In genomic region chrX:10516781-10517322, GRCh38 we compare ENCODE assay signal across 29 cellular contexts.
"Had no signal": no experiment of that assay in that cellular context is flagged by ENCODE, and none has a peak within 500 bp of the region (broad histone marks: within the 10 kb centered on the region; RNA-seq: fewer than 3 reads in every experiment).

No MANE protein-coding gene starts in this region.

- H3K4me3 Mint-ChIP-seq: endodermal cell; mesothelial cell of epicardium; naive thymus-derived CD4-positive, alpha-beta T cell; nephron; neural progenitor cell; stimulated activated memory B cell treated with anti-CD40 and anti-IgM and Interleukin-4, amounts not matched to agents 10 μg/mL and 1 μg/mL and 100 μg/mL, for 72 hours had no signal

- H3K9me3 ChIP-seq: esophagus squamous epithelium, mucosa of descending colon, right atrium auricular region, spleen, testis, tibial artery, upper lobe of right lung, vagina had no signal

- H3K79me2 ChIP-seq: parathyroid adenoma had no signal

- H3K9me3 Mint-ChIP-seq: stimulated activated memory B cell treated with anti-CD40 and anti-IgM and Interleukin-4, amounts not matched to agents 10 μg/mL and 1 μg/mL and 100 μg/mL, for 72 hours had no signal

- H3K27me3 ChIP-seq: esophagus squamous epithelium, neural progenitor cell, right atrium auricular region, spleen, testis, tibial artery, upper lobe of right lung, vagina had no signal

- H3K4me2 ChIP-seq: neural progenitor cell had no signal

- H3K9ac ChIP-seq: neural progenitor cell, parathyroid adenoma had no signal

- H3K4me1 Mint-ChIP-seq: endodermal cell; naive thymus-derived CD4-positive, alpha-beta T cell; stimulated activated memory B cell treated with anti-CD40 and anti-IgM and Interleukin-4, amounts not matched to agents 10 μg/mL and 1 μg/mL and 100 μg/mL, for 72 hours had no signal

- DNase-seq: cerebellar nuclear complex; cortex of kidney; effector CD8-positive, alpha-beta T cell; endodermal cell; erythroblast; esophagus squamous epithelium; foreskin melanocyte; hypothalamus; mesenchymal stem cell; mucosa of descending colon; naive thymus-derived CD4-positive, alpha-beta T cell; spleen; stimulated activated CD4-positive, alpha-beta T cell treated with anti-CD3 and anti-CD28 coated beads, Interleukin-4, amount 100 ng/mL, for 4 hours; stimulated activated naive CD8-positive, alpha-beta T cell treated with anti-CD3 and anti-CD28 coated beads, Interleukin-15, Interleukin-2, amounts not matched to agents 100 U/mL and 50 U/mL, for 24 hours; substantia nigra; testis; tibial artery; upper lobe of right lung had no signal

- H3K4me1 ChIP-seq: neural progenitor cell, parathyroid adenoma, right atrium auricular region, spleen, testis, tibial artery had no signal

- ATAC-seq: left lobe of liver; mucosa of descending colon; naive thymus-derived CD4-positive, alpha-beta T cell; sciatic nerve; stimulated activated memory B cell treated with anti-CD40 and anti-IgM and Interleukin-4, amounts not matched to agents 10 μg/mL and 1 μg/mL and 100 μg/mL, for 72 hours; stimulated activated naive CD8-positive, alpha-beta T cell treated with anti-CD3 and anti-CD28 coated beads, Interleukin-15, Interleukin-2, amounts not matched to agents 100 U/mL and 50 U/mL, for 24 hours; upper lobe of right lung had no signal

- H3K36me3 ChIP-seq: neural progenitor cell, right atrium auricular region, spleen, tibial artery, upper lobe of right lung, vagina had no signal

- H3K27me3 Mint-ChIP-seq: naive thymus-derived CD4-positive, alpha-beta T cell; progenitor cell of endocrine pancreas; stimulated activated memory B cell treated with anti-CD40 and anti-IgM and Interleukin-4, amounts not matched to agents 10 μg/mL and 1 μg/mL and 100 μg/mL, for 72 hours had no signal

- H3K4me3 ChIP-seq: esophagus squamous epithelium, mucosa of descending colon, neural progenitor cell, right atrium auricular region, skin epidermis, spleen, testis, tibial artery, upper lobe of right lung, vagina had no signal

- H2AFZ ChIP-seq: neural progenitor cell, parathyroid adenoma had no signal

- H3K27ac Mint-ChIP-seq: endodermal cell; mesothelial cell of epicardium; naive thymus-derived CD4-positive, alpha-beta T cell; neural progenitor cell; progenitor cell of endocrine pancreas; stimulated activated memory B cell treated with anti-CD40 and anti-IgM and Interleukin-4, amounts not matched to agents 10 μg/mL and 1 μg/mL and 100 μg/mL, for 72 hours had no signal

- H3K36me3 Mint-ChIP-seq: naive thymus-derived CD4-positive, alpha-beta T cell; stimulated activated memory B cell treated with anti-CD40 and anti-IgM and Interleukin-4, amounts not matched to agents 10 μg/mL and 1 μg/mL and 100 μg/mL, for 72 hours had no signal

- H3K27ac ChIP-seq: esophagus squamous epithelium, neural progenitor cell, parathyroid adenoma, skin epidermis, spleen, tibial artery, upper lobe of right lung, vagina had no signal
